1 cellular context compared by ENCODE assay signal in the genomic region with DNA sequence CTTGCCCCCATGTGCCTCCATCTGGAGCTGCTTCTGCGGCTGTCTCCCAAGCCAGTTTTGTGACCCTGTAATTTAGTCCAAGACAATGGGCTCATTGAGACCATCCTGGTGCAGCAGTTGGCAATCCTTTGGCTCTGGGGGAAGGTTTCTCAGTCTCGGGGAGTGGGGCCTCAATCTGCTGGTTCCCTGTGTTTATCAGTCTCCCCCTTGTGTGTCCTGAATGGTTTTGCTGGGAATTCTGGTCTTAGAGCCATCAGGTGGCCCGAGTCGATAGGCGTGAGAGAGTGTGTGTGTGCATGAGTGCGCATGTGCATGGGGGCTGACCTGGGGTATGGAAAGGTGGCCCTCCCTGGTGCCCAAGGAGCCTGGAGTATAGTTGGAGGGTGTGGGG.
TF ChIP-seq lines count a peak whose summit lies in the region.

No MANE protein-coding gene starts in this region.

TF ChIP-seq in GM12878, 131 proteins besides CTCF, POLR2A, EP300 and RAD21 (continued from another document):
- TF ChIP-seq, protein P1, sequence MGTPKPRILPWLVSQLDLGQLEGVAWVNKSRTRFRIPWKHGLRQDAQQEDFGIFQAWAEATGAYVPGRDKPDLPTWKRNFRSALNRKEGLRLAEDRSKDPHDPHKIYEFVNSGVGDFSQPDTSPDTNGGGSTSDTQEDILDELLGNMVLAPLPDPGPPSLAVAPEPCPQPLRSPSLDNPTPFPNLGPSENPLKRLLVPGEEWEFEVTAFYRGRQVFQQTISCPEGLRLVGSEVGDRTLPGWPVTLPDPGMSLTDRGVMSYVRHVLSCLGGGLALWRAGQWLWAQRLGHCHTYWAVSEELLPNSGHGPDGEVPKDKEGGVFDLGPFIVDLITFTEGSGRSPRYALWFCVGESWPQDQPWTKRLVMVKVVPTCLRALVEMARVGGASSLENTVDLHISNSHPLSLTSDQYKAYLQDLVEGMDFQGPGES (IDR thresholded peaks at IDR 0.05), result no peak
- no peak for TF ChIP-seq BCLAF1 (IDR thresholded peaks at IDR 0.05)
- TF ChIP-seq HCFC1 (IDR thresholded peaks at IDR 0.05; ENCODE audit: low read length), result no peak
- no peak for TF ChIP-seq SRF (IDR thresholded peaks at IDR 0.05; ENCODE audit: low read depth in 2 of 2, low read length in 2 of 2)
- TF ChIP-seq, protein P2, sequence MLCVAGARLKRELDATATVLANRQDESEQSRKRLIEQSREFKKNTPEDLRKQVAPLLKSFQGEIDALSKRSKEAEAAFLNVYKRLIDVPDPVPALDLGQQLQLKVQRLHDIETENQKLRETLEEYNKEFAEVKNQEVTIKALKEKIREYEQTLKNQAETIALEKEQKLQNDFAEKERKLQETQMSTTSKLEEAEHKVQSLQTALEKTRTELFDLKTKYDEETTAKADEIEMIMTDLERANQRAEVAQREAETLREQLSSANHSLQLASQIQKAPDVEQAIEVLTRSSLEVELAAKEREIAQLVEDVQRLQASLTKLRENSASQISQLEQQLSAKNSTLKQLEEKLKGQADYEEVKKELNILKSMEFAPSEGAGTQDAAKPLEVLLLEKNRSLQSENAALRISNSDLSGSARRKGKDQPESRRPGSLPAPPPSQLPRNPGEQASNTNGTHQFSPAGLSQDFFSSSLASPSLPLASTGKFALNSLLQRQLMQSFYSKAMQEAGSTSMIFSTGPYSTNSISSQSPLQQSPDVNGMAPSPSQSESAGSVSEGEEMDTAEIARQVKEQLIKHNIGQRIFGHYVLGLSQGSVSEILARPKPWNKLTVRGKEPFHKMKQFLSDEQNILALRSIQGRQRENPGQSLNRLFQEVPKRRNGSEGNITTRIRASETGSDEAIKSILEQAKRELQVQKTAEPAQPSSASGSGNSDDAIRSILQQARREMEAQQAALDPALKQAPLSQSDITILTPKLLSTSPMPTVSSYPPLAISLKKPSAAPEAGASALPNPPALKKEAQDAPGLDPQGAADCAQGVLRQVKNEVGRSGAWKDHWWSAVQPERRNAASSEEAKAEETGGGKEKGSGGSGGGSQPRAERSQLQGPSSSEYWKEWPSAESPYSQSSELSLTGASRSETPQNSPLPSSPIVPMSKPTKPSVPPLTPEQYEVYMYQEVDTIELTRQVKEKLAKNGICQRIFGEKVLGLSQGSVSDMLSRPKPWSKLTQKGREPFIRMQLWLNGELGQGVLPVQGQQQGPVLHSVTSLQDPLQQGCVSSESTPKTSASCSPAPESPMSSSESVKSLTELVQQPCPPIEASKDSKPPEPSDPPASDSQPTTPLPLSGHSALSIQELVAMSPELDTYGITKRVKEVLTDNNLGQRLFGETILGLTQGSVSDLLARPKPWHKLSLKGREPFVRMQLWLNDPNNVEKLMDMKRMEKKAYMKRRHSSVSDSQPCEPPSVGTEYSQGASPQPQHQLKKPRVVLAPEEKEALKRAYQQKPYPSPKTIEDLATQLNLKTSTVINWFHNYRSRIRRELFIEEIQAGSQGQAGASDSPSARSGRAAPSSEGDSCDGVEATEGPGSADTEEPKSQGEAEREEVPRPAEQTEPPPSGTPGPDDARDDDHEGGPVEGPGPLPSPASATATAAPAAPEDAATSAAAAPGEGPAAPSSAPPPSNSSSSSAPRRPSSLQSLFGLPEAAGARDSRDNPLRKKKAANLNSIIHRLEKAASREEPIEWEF (IDR thresholded peaks at IDR 0.05; ENCODE audit: insufficient replicate concordance, low read depth, low read length), result no peak
- TF ChIP-seq TCF12 (IDR thresholded peaks at IDR 0.05; ENCODE audit: low read depth, low read length), result no peak
- TF ChIP-seq MTA2 (IDR thresholded peaks at IDR 0.05; ENCODE audit: low read depth), result no peak
- no peak for TF ChIP-seq RELA (IDR thresholded peaks at IDR 0.05; ENCODE audit: borderline replicate concordance, partially characterized antibody)
- TF ChIP-seq SMC3 (IDR thresholded peaks at IDR 0.05; ENCODE audit: borderline replicate concordance, low read length), result no peak
